In genomic region chr4:1741208-1741607, GRCh38 we compare ENCODE assay signal across 24 cellular contexts. TPM values are rescaled to one million over a fixed set of nuclear protein-coding genes. Genes with fewer than 3 reads are reported as not detected.
"Had no signal": no experiment of that assay in that cellular context is flagged by ENCODE, and none has a peak within 500 bp of the region (broad histone marks: within the 10 kb centered on the region; RNA-seq: fewer than 3 reads in every experiment).

No MANE protein-coding gene starts in this region.

- H3K27me3 Mint-ChIP-seq: natural killer cell treated with Interleukin-12 subunit alpha and Interleukin-12 subunit beta and Interleukin-15 and Interleukin-18, amount 100 ng/mL, for 72 hours; progenitor cell of endocrine pancreas had no signal

- H3K9me3 ChIP-seq: pancreas, thyroid gland, uterus had no signal

- H3K4me1 ChIP-seq: neural progenitor cell, pancreas, suprapubic skin, uterus had no signal

- H3K79me2 ChIP-seq: hepatocyte had no signal

- H3K36me3 ChIP-seq: neural progenitor cell, pancreas, thyroid gland, uterus had no signal

- ATAC-seq: left colon; pancreas; right cardiac atrium; stimulated activated naive CD8-positive, alpha-beta T cell treated with anti-CD3 and anti-CD28 coated beads, Interleukin-15, Interleukin-2, amounts not matched to agents 100 U/mL and 50 U/mL, for 24 hours had no signal

- H3K27me3 ChIP-seq: dorsolateral prefrontal cortex, hepatocyte, neural progenitor cell, pancreas, suprapubic skin, thyroid gland, upper lobe of left lung, uterus had no signal

- H3K27ac ChIP-seq: coronary artery, dorsolateral prefrontal cortex, hepatocyte, neural progenitor cell, pancreas, suprapubic skin, thyroid gland, upper lobe of left lung, uterus had no signal

- H3K4me2 ChIP-seq: hepatocyte, neural progenitor cell, smooth muscle cell had no signal

- H3K4me3 ChIP-seq: coronary artery, dorsolateral prefrontal cortex, hepatocyte, lung, neural progenitor cell, pancreas, smooth muscle cell, suprapubic skin, thyroid gland, upper lobe of left lung, uterus had no signal

- DNase-seq: dorsolateral prefrontal cortex; effector CD8-positive, alpha-beta T cell; foreskin melanocyte; head of caudate nucleus; left colon; left ventricle myocardium superior; mesenchymal stem cell; midbrain; occipital lobe; right cardiac atrium; stimulated activated CD4-positive, alpha-beta T cell treated with anti-CD3 and anti-CD28 coated beads, Interleukin-2, amount 100 ng/mL, for 48 hours; stimulated activated naive CD8-positive, alpha-beta T cell treated with anti-CD3 and anti-CD28 coated beads, Interleukin-15, Interleukin-2, amounts not matched to agents 100 U/mL and 50 U/mL, for 24 hours; thyroid gland; uterus had no signal

- FAIRE-seq: pancreas had no signal

- H3K27ac Mint-ChIP-seq: natural killer cell treated with Interleukin-12 subunit alpha and Interleukin-12 subunit beta and Interleukin-15 and Interleukin-18, amount 100 ng/mL, for 72 hours; progenitor cell of endocrine pancreas had no signal

- H3K4me3 Mint-ChIP-seq: natural killer cell treated with Interleukin-12 subunit alpha and Interleukin-12 subunit beta and Interleukin-15 and Interleukin-18, amount 100 ng/mL, for 72 hours had no signal

- H3K9me3 Mint-ChIP-seq: neural progenitor cell had no signal

- H2AFZ ChIP-seq: hepatocyte, neural progenitor cell had no signal

- H3K9ac ChIP-seq: neural progenitor cell had no signal

- H3K4me1 Mint-ChIP-seq: neural progenitor cell had no signal

RNA-seq across cellular contexts. Expression of gene FGFR3, which starts 51.9 kb away (rescaled TPM):
- total RNA-seq: natural killer cell treated with Interleukin-12 subunit alpha and Interleukin-12 subunit beta and Interleukin-15 and Interleukin-18, amount 100 ng/mL, for 72 hours had no signal

RNA-seq across cellular contexts. Expression of gene FAM53A, which starts 57.1 kb away (rescaled TPM):
- total RNA-seq: smooth muscle cell had no signal
